In genomic region chr4:187183826-187184225, GRCh38 we compare ENCODE assay signal across 22 cellular contexts.
"Had no signal": no experiment of that assay in that cellular context is flagged by ENCODE, and none has a peak within 500 bp of the region (broad histone marks: within the 10 kb centered on the region; RNA-seq: fewer than 3 reads in every experiment).

No MANE protein-coding gene starts in this region.

- H3K27me3 ChIP-seq: brain microvascular endothelial cell, esophagus muscularis mucosa, transverse colon, uterus had no signal

- H3K36me3 ChIP-seq: brain microvascular endothelial cell, esophagus muscularis mucosa, lower lobe of right lung, transverse colon, uterus had no signal

- H3K27ac ChIP-seq: brain microvascular endothelial cell, esophagus muscularis mucosa, lower lobe of right lung, uterus, VCaP had no signal

- H3K9me3 ChIP-seq: esophagus muscularis mucosa, lower lobe of right lung, transverse colon, uterus had no signal

- DNase-seq: activated CD4-positive, alpha-beta memory T cell treated with anti-CD3 and anti-CD28 coated beads, Interleukin-2, amount 10 ng/mL, durations not matched to agents 7 days and 5 days; activated CD4-positive, alpha-beta T cell treated with anti-CD3 and anti-CD28 coated beads, Interleukin-2, amount 10 ng/mL, durations not matched to agents 24 days and 14 days; activated gamma-delta T cell; activated naive CD4-positive, alpha-beta T cell treated with anti-CD3 and anti-CD28 coated beads, Interleukin-2, amount 50 U/mL, for 16 hours; activated naive CD8-positive, alpha-beta T cell treated with anti-CD3 and anti-CD28 coated beads, Interleukin-2, amount 50 U/mL, for 24 hours; anterior cingulate cortex; brain microvascular endothelial cell; caudate nucleus; effector CD8-positive, alpha-beta T cell; immature natural killer cell; lower lobe of right lung; naive thymus-derived CD8-positive, alpha-beta T cell; right cardiac atrium; stimulated activated CD4-positive, alpha-beta T cell treated with anti-CD3 and anti-CD28 coated beads, Interleukin-1b, Interleukin-23, amount 100 ng/mL, for 48 hours; stimulated activated naive CD8-positive, alpha-beta T cell treated with anti-CD3 and anti-CD28 coated beads, Interleukin-15, amount 100 ng/mL, for 72 hours; uterus had no signal

- ATAC-seq: activated CD4-positive, CD25-positive, alpha-beta regulatory T cell treated with anti-CD3 and anti-CD28 coated beads, Interleukin-2, amount 50 U/mL, for 24 hours; activated naive CD8-positive, alpha-beta T cell treated with anti-CD3 and anti-CD28 coated beads, Interleukin-2, amount 50 U/mL, for 24 hours; left lobe of liver; lower lobe of right lung; naive thymus-derived CD8-positive, alpha-beta T cell; right cardiac atrium; stimulated activated effector memory CD8-positive, alpha-beta T cell treated with anti-CD3 and anti-CD28 coated beads, Interleukin-12 subunit alpha, Interleukin-12 subunit beta, amount 100 ng/mL, for 72 hours; stimulated activated naive CD8-positive, alpha-beta T cell treated with anti-CD3 and anti-CD28 coated beads, Interleukin-15, amount 100 ng/mL, for 72 hours had no signal

- H3K4me3 ChIP-seq: esophagus muscularis mucosa, lower lobe of right lung, transverse colon, uterus had no signal

- H3K4me1 ChIP-seq: esophagus muscularis mucosa, lower lobe of right lung, uterus had no signal
